Comparison of ENCODE assay signal across 20 cellular contexts in the genomic region with DNA sequence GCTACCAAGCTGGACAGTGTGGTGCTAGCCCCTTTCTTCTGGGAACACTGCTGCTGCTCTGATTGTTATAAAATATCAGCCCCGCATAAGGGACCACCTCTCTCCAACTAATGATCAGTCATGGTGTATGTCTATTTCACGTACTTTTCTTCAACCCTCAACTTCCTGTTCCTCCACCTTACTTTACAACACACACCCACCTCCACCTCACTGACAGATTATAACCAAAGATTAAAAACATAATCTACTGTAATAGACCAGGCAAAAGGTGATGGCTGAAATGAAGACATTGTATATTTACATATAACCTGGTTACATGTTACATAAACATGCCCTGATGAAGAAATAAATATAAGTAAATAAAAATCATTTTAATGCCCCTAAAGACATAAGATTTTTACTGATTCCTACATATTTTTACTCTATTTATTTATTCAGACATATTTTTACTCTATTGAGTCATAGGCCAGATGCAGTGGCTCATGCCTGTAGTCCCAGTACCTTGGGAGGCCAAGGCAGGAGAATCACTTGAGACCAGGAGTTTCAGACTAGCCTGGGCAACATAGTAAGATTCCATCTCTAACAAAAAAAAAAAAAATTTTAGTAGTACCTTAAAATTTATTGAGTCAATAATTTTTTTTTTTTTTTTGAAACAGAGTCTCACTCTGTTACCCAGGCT. TPM values are rescaled to one million over a fixed set of nuclear protein-coding genes. Genes with fewer than 3 reads are reported as not detected.
DNase-seq lines count a peak whose midpoint lies in the region; ATAC-seq and TF ChIP-seq lines count a peak whose summit lies in the region.
"Had no signal": no experiment of that assay in that cellular context is flagged by ENCODE, and none has a peak within 500 bp of the region (broad histone marks: within the 10 kb centered on the region; RNA-seq: fewer than 3 reads in every experiment).

No MANE protein-coding gene starts in this region.

- ATAC-seq in T-cell (replicated peaks in 1 of 4) (peak; percentile 81 to 93 (median 90)), gastrocnemius medialis (no peak)
- peak; percentile 76 for ATAC-seq in stimulated activated effector memory CD8-positive, alpha-beta T cell treated with anti-CD3 and anti-CD28 coated beads, Interleukin-12 subunit alpha, Interleukin-12 subunit beta, amount 100 ng/mL, for 72 hours
- ATAC-seq: GM12878, HepG2 had no signal

- no peaks in the 10 kb centered on the region for H3K36me3 ChIP-seq in gastrocnemius medialis

- DNase-seq in activated T-cell treated with anti-CD3 and anti-CD28 coated beads, Interleukin-2, amount 50 U/mL, for 24 hours: no peak
- no peak for DNase-seq in activated T-cell treated with anti-CD3 and anti-CD28 coated beads, Interleukin-2, amount 50 U/mL, for 1 hour
- DNase-seq in T-cell (peak in 1 of 34 experiments; percentile 6), chondrocyte (ENCODE audit: low spot score) (no peak), T-helper 1 cell (no peak), gastrocnemius medialis (no peak), CD1c-positive myeloid dendritic cell (ENCODE audit: extremely low spot score) (no peak)
- DNase-seq in stimulated activated effector memory CD8-positive, alpha-beta T cell treated with anti-CD3 and anti-CD28 coated beads, Interleukin-12 subunit alpha, Interleukin-12 subunit beta, amount 100 ng/mL, for 72 hours (ENCODE audit: low spot score in 2 of 2): no peak
- DNase-seq: activated CD8-positive, alpha-beta memory T cell treated with anti-CD3 and anti-CD28 coated beads, Interleukin-2, amount 50 U/mL, for 48 hours; aorta; cortex of kidney; MV-4-11; NCI-H2081 treated with DMSO at 0.1 percent for 48 hours; NCI-H69; PC-9 had no signal

- TF ChIP-seq CTCF in chondrocyte (IDR thresholded peaks at IDR 0.05) (no peak), gastrocnemius medialis (IDR thresholded peaks at IDR 0.05 in 4 of 5, conservative IDR thresholded peaks at IDR 0.05 in 1 of 5) (no peak)

- POLR2A ChIA-PET in T-cell (lab: Charles Lee): interaction anchor here in 1 of 2 donors (0.7 kb wide), 1 partner anchor 39 kb away, joined by 8 read pairs; no protein-coding TSS in a partner anchor

- no peaks in the 10 kb centered on the region for H3K4me1 ChIP-seq in gastrocnemius medialis

- H3K27me3 ChIP-seq in gastrocnemius medialis: no peaks in the 10 kb centered on the region

- peaks cover 65% of the 10 kb centered on the region for H3K36me3 Mint-ChIP-seq in activated T-cell treated with anti-CD3 and anti-CD28 coated beads, Interleukin-2, amount 50 U/mL, for 24 hours (ENCODE audit: low read depth)
- H3K36me3 Mint-ChIP-seq in T-cell: peaks cover 40% of the 10 kb centered on the region
- H3K36me3 Mint-ChIP-seq in chondrocyte (ENCODE audit: low read depth): peaks cover 6% of the 10 kb centered on the region
- H3K36me3 Mint-ChIP-seq in stimulated activated effector memory CD8-positive, alpha-beta T cell treated with anti-CD3 and anti-CD28 coated beads, Interleukin-12 subunit alpha, Interleukin-12 subunit beta, amount 100 ng/mL, for 72 hours: peaks cover 15% of the 10 kb centered on the region

- H3K27ac ChIP-seq in gastrocnemius medialis: no peak overlapping the region
- H3K27ac ChIP-seq: epithelial cell of prostate, PC-9, SK-N-MC had no signal

- H3K27me3 Mint-ChIP-seq in activated T-cell treated with anti-CD3 and anti-CD28 coated beads, Interleukin-2, amount 50 U/mL, for 24 hours: no peaks in the 10 kb centered on the region
- H3K27me3 Mint-ChIP-seq in T-cell (no peaks in the 10 kb centered on the region), chondrocyte (ENCODE audit: low read depth) (no peaks in the 10 kb centered on the region)

- no peak for TF ChIP-seq POLR2A in gastrocnemius medialis (IDR thresholded peaks at IDR 0.05)

- peak overlapping the region; percentile 21 for H3K4me3 Mint-ChIP-seq in activated T-cell treated with anti-CD3 and anti-CD28 coated beads, Interleukin-2, amount 50 U/mL, for 24 hours
- H3K4me3 Mint-ChIP-seq in T-cell (peak overlapping the region in 2 of 3 donors; percentile 1 to 42), chondrocyte (ENCODE audit: unreplicated experiment) (no peak overlapping the region)
- H3K4me3 Mint-ChIP-seq in stimulated activated effector memory CD8-positive, alpha-beta T cell treated with anti-CD3 and anti-CD28 coated beads, Interleukin-12 subunit alpha, Interleukin-12 subunit beta, amount 100 ng/mL, for 72 hours: peak overlapping the region; percentile 12
- H3K4me3 Mint-ChIP-seq: nephron had no signal

- CTCF ChIA-PET in T-cell (lab: Charles Lee): no interaction called here

- intact Hi-C loops in gastrocnemius medialis (cut with DNase I; ENCODE audit: low total_unique reads): no loop called here

- in situ Hi-C loops in gastrocnemius medialis (cut with MboI; ENCODE audit: low sequenced_read_pairs in 4 of 4): no loop called here

- peaks cover 55% of the 10 kb centered on the region for H3K4me1 Mint-ChIP-seq in activated T-cell treated with anti-CD3 and anti-CD28 coated beads, Interleukin-2, amount 50 U/mL, for 24 hours (ENCODE audit: low read depth)
- H3K4me1 Mint-ChIP-seq in T-cell: peaks cover 30 to 51% (median 35%) of the 10 kb centered on the region in 3 donors
- H3K4me1 Mint-ChIP-seq in chondrocyte (ENCODE audit: low read depth): peaks cover 54% of the 10 kb centered on the region
- H3K4me1 Mint-ChIP-seq in stimulated activated effector memory CD8-positive, alpha-beta T cell treated with anti-CD3 and anti-CD28 coated beads, Interleukin-12 subunit alpha, Interleukin-12 subunit beta, amount 100 ng/mL, for 72 hours: peaks cover 27% of the 10 kb centered on the region

- peaks cover 7% of the 10 kb centered on the region for H3K9me3 Mint-ChIP-seq in activated T-cell treated with anti-CD3 and anti-CD28 coated beads, Interleukin-2, amount 50 U/mL, for 24 hours
- no peaks in the 10 kb centered on the region for H3K9me3 Mint-ChIP-seq in T-cell
- peaks cover 8% of the 10 kb centered on the region for H3K9me3 Mint-ChIP-seq in chondrocyte (ENCODE audit: low read depth)
- peaks cover 4% of the 10 kb centered on the region for H3K9me3 Mint-ChIP-seq in stimulated activated effector memory CD8-positive, alpha-beta T cell treated with anti-CD3 and anti-CD28 coated beads, Interleukin-12 subunit alpha, Interleukin-12 subunit beta, amount 100 ng/mL, for 72 hours

- no peaks in the 10 kb centered on the region for H3K9me3 ChIP-seq in gastrocnemius medialis

- H3K27ac Mint-ChIP-seq in activated T-cell treated with anti-CD3 and anti-CD28 coated beads, Interleukin-2, amount 50 U/mL, for 24 hours: peak overlapping the region; percentile 90
- peak overlapping the region; percentile 10 to 40 for H3K27ac Mint-ChIP-seq in T-cell
- peak overlapping the region; percentile 65 for H3K27ac Mint-ChIP-seq in chondrocyte (ENCODE audit: unreplicated experiment)
- peak overlapping the region; percentile 10 for H3K27ac Mint-ChIP-seq in stimulated activated effector memory CD8-positive, alpha-beta T cell treated with anti-CD3 and anti-CD28 coated beads, Interleukin-12 subunit alpha, Interleukin-12 subunit beta, amount 100 ng/mL, for 72 hours
- H3K27ac Mint-ChIP-seq: nephron had no signal

- no peak overlapping the region for H3K4me3 ChIP-seq in gastrocnemius medialis
- H3K4me3 ChIP-seq: GM12878, PC-9, SK-N-MC had no signal

RNA-seq across cellular contexts. Expression of gene STK39, which starts 12.8 kb away (rescaled TPM):
- total RNA-seq in T-cell (10 to 100 TPM; 15.4 to 25.8 (median 21.0) TPM), chondrocyte (31.9 to 34.8 TPM (median 34.3 TPM) in 3 replicates), gastrocnemius medialis (1 to 10 TPM in 3 of 4 donors, under 1 TPM in 1; 0.66 to 2.9 (median 1.9) TPM)

Comparison
In these comparisons a context has a peak if more than half of its experiments do, and no peak if none do; other contexts are left out.
1. H3K27ac Mint-ChIP-seq: peak in every context shown above with its lines; median percentile 90 in activated T-cell treated with anti-CD3 and anti-CD28 coated beads, Interleukin-2, amount 50 U/mL, for 24 hours; 65 in chondrocyte; 25 in T-cell; 10 in stimulated activated effector memory CD8-positive, alpha-beta T cell treated with anti-CD3 and anti-CD28 coated beads, Interleukin-12 subunit alpha, Interleukin-12 subunit beta, amount 100 ng/mL, for 72 hours.
2. ATAC-seq: peak in T-cell (4 of 4) and stimulated activated effector memory CD8-positive, alpha-beta T cell treated with anti-CD3 and anti-CD28 coated beads, Interleukin-12 subunit alpha, Interleukin-12 subunit beta, amount 100 ng/mL, for 72 hours (single experiment); none in gastrocnemius medialis (0 of 2).